ENCODE assay signal across 1 cellular context in genomic region chr3:70096376-70097055, GRCh38.
TF ChIP-seq lines count a peak whose summit lies in the region.

No MANE protein-coding gene starts in this region.

TF ChIP-seq in GM23338, 12 proteins besides CTCF, POLR2A, EP300 and RAD21 (continued from another document):
- no peak for TF ChIP-seq ZNF462 (CRISPR knock-in tag; IDR thresholded peaks at IDR 0.05)
- no peak for TF ChIP-seq ZNF114 (CRISPR knock-in tag; IDR thresholded peaks at IDR 0.05)
- no peak for TF ChIP-seq JUNB (IDR thresholded peaks at IDR 0.05; ENCODE audit: unreplicated experiment)
- no peak for TF ChIP-seq STAT1 (IDR thresholded peaks at IDR 0.05; ENCODE audit: unreplicated experiment)
- TF ChIP-seq NANOG (IDR thresholded peaks at IDR 0.05; ENCODE audit: borderline replicate concordance) = no peak
- TF ChIP-seq EZH2 (IDR thresholded peaks at IDR 0.05; ENCODE audit: low read depth, unreplicated experiment) = no peak
